27 cellular contexts compared by ENCODE assay signal in genomic region chr5:169347786-169348185, GRCh38. TPM values are rescaled to one million over a fixed set of nuclear protein-coding genes. Genes with fewer than 3 reads are reported as not detected.
DNase-seq lines count a peak whose midpoint lies in the region; ATAC-seq, FAIRE-seq and TF ChIP-seq lines count a peak whose summit lies in the region.
"Had no signal": no experiment of that assay in that cellular context is flagged by ENCODE, and none has a peak within 500 bp of the region (broad histone marks: within the 10 kb centered on the region; RNA-seq: fewer than 3 reads in every experiment).

No MANE protein-coding gene starts in this region.

- H3K27ac ChIP-seq in suprapubic skin = peak overlapping the region; percentile 60
- H3K27ac ChIP-seq: adrenal gland, ovary, thoracic aorta had no signal

- H3K27me3 ChIP-seq in suprapubic skin = no peaks in the 10 kb centered on the region
- H3K27me3 ChIP-seq: adrenal gland, ovary, uterus had no signal

- no peak for ATAC-seq in SK-N-SH treated with all-trans-retinoic acid at 6 μM for 48 hours
- ATAC-seq in HG02571 (IDR thresholded peaks at IDR 0.05; ENCODE audit: unreplicated experiment) = no peak
- ATAC-seq in GM21786 (IDR thresholded peaks at IDR 0.05; ENCODE audit: unreplicated experiment) = no peak
- ATAC-seq: K562 had no signal

- peak; percentile 43 for DNase-seq in EH (ENCODE audit: low read depth)
- peak; percentile 77 for DNase-seq in fibroblast of the aortic adventitia (ENCODE audit: low read depth)
- no peak for DNase-seq in suprapubic skin (ENCODE audit: low spot score in 2 of 2)
- DNase-seq in frontal cortex (ENCODE audit: low spot score in 2 of 2) = no peak
- DNase-seq: activated CD4-positive, alpha-beta memory T cell treated with anti-CD3 and anti-CD28 coated beads, Interleukin-2, amount 10 ng/mL, durations not matched to agents 7 days and 5 days; activated CD8-positive, alpha-beta memory T cell treated with anti-CD3 and anti-CD28 coated beads, Interleukin-2, amount 50 U/mL, for 48 hours; activated naive CD4-positive, alpha-beta T cell treated with Interleukin-2 at 50 U/mL for 16 hours; adrenal gland; cerebellar nuclear complex; foreskin melanocyte; GOT3; HFFc6; NCI-H1092; NCI-H1694 treated with DMSO at 0.1 percent for 48 hours; NCI-H446 treated with DMSO at 0.1 percent for 48 hours; NCI-H82; ovary; stimulated activated naive CD4-positive, alpha-beta T cell; T-helper 9 cell had no signal

- no peak for TF ChIP-seq POLR2A in suprapubic skin (IDR thresholded peaks at IDR 0.05)

- no peak for FAIRE-seq in frontal cortex (lab: Jason Lieb, UNC)
- FAIRE-seq: G401.6, K562 had no signal

- TF ChIP-seq EP300 in suprapubic skin (IDR thresholded peaks at IDR 0.05) = no peak

- TF ChIP-seq CTCF in fibroblast of the aortic adventitia (IDR thresholded peaks at IDR 0.05; ENCODE audit: insufficient read depth, low read length) (no peak), suprapubic skin (IDR thresholded peaks at IDR 0.05) (no peak)

- no peaks in the 10 kb centered on the region for H3K9me3 ChIP-seq in suprapubic skin
- H3K9me3 ChIP-seq: adrenal gland, ovary, thoracic aorta, uterus had no signal

- H3K4me3 ChIP-seq in fibroblast of the aortic adventitia (ENCODE audit: low read depth, low read length) (no peak overlapping the region), suprapubic skin (no peak overlapping the region)
- H3K4me3 ChIP-seq: adrenal gland, K562, ovary, skin epidermis, thoracic aorta, uterus had no signal

- WGBS in suprapubic skin = 49% methylated on average over 2 of the region's 2 CpGs

- H3K4me1 ChIP-seq in suprapubic skin = peaks cover 8% of the 10 kb centered on the region
- H3K4me1 ChIP-seq: adrenal gland, uterus had no signal

- no peaks in the 10 kb centered on the region for H3K36me3 ChIP-seq in suprapubic skin
- H3K36me3 ChIP-seq: adrenal gland, ovary, thoracic aorta, uterus had no signal

TF ChIP-seq in SK-N-SH treated with all-trans-retinoic acid at 6 μM for 48 hours, 23 proteins besides CTCF, POLR2A, EP300 and RAD21:
- TF ChIP-seq ZFP30 (CRISPR knock-in tag; IDR thresholded peaks at IDR 0.05) = no peak
- TF ChIP-seq, protein P1, sequence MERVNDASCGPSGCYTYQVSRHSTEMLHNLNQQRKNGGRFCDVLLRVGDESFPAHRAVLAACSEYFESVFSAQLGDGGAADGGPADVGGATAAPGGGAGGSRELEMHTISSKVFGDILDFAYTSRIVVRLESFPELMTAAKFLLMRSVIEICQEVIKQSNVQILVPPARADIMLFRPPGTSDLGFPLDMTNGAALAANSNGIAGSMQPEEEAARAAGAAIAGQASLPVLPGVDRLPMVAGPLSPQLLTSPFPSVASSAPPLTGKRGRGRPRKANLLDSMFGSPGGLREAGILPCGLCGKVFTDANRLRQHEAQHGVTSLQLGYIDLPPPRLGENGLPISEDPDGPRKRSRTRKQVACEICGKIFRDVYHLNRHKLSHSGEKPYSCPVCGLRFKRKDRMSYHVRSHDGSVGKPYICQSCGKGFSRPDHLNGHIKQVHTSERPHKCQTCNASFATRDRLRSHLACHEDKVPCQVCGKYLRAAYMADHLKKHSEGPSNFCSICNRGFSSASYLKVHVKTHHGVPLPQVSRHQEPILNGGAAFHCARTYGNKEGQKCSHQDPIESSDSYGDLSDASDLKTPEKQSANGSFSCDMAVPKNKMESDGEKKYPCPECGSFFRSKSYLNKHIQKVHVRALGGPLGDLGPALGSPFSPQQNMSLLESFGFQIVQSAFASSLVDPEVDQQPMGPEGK (CRISPR knock-in tag; IDR thresholded peaks at IDR 0.05; ENCODE audit: borderline replicate concordance) = no peak
- TF ChIP-seq TOX (CRISPR knock-in tag; IDR thresholded peaks at IDR 0.05; ENCODE audit: borderline replicate concordance) = peak; percentile 91; the same call in 1 of the 2 replicates
- no peak for TF ChIP-seq POU6F1 (CRISPR knock-in tag; IDR thresholded peaks at IDR 0.05; ENCODE audit: borderline replicate concordance, low read depth)
- TF ChIP-seq PPARA (CRISPR knock-in tag; IDR thresholded peaks at IDR 0.05; ENCODE audit: borderline replicate concordance) = no peak
- TF ChIP-seq ZNF565 (CRISPR knock-in tag; conservative IDR thresholded peaks at IDR 0.05; ENCODE audit: low read depth) = no peak
- TF ChIP-seq ARNTL (CRISPR knock-in tag; IDR thresholded peaks at IDR 0.05; ENCODE audit: borderline replicate concordance, low read depth) = no peak
- TF ChIP-seq, protein P2, sequence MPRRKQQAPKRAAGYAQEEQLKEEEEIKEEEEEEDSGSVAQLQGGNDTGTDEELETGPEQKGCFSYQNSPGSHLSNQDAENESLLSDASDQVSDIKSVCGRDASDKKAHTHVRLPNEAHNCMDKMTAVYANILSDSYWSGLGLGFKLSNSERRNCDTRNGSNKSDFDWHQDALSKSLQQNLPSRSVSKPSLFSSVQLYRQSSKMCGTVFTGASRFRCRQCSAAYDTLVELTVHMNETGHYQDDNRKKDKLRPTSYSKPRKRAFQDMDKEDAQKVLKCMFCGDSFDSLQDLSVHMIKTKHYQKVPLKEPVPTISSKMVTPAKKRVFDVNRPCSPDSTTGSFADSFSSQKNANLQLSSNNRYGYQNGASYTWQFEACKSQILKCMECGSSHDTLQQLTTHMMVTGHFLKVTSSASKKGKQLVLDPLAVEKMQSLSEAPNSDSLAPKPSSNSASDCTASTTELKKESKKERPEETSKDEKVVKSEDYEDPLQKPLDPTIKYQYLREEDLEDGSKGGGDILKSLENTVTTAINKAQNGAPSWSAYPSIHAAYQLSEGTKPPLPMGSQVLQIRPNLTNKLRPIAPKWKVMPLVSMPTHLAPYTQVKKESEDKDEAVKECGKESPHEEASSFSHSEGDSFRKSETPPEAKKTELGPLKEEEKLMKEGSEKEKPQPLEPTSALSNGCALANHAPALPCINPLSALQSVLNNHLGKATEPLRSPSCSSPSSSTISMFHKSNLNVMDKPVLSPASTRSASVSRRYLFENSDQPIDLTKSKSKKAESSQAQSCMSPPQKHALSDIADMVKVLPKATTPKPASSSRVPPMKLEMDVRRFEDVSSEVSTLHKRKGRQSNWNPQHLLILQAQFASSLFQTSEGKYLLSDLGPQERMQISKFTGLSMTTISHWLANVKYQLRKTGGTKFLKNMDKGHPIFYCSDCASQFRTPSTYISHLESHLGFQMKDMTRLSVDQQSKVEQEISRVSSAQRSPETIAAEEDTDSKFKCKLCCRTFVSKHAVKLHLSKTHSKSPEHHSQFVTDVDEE (CRISPR knock-in tag; IDR thresholded peaks at IDR 0.05) = no peak
- no peak for TF ChIP-seq ZNF70 (CRISPR knock-in tag; IDR thresholded peaks at IDR 0.05)

RNA-seq across cellular contexts. Expression of gene SLIT3, which starts 46.8 kb away (rescaled TPM):
- total RNA-seq in fibroblast of the aortic adventitia (ENCODE audit: low replicate concordance) (52.5 and 65.3 TPM in 2 replicates), suprapubic skin (10 to 100 TPM; 10.8 to 30.8 (median 18.4) TPM), frontal cortex (2.0 TPM)
- total RNA-seq: activated CD4-positive, alpha-beta memory T cell treated with anti-CD3 and anti-CD28 coated beads, Interleukin-2, amount 10 ng/mL, durations not matched to agents 7 days and 5 days had no signal

Comparison
In these comparisons a context has a peak if more than half of its experiments do, and no peak if none do; other contexts are left out.
1. DNase-seq: peak in EH (single experiment) and fibroblast of the aortic adventitia (single experiment); none in suprapubic skin (0 of 2) and frontal cortex (0 of 2).